Comparison of ENCODE assay signal across 8 cellular contexts in the genomic region with DNA sequence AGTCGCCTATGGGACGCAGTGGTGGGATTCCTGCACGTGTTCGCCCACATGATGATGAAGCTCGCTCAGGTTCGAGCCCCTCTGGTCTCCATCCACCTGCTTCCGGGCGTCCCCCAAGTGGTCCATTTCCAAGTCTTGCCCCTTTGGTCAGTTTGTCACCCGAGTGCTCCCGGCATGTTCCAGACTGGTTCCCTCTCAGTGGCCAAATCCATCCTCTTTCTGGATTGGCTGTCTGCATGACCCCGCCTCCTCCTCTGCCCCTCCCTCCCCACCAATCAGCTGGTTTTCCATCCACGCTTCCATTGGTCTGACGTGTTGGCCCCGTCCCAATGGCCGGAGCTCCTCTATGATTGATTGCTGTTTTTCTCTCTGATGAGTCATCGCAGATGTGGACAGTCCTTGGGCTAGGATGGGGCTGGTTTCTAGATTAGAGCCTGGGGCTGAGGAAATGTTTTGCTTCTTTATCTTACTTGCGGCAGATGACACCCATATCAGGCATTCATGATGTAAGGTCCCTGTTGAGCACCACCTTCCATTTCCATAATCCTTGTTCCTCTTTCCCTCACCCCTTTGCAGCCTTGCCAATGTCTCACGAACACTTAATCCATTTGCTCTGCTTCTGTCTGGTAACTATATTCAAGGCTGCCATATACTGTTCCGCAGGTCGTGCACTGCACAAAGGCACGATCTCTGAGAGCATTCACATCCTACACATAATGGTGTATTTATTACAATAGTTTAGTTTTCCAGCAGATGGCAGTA.
DNase-seq lines count a peak whose midpoint lies in the region; ATAC-seq and TF ChIP-seq lines count a peak whose summit lies in the region.

No MANE protein-coding gene starts in this region.

- H3K4me3 ChIP-seq in GM12865 (ENCODE audit: low read depth, low read length): peak overlapping the region; percentile 17
- H3K4me3 ChIP-seq in MM.1S (ENCODE audit: low read length): peak overlapping the region; percentile 55

- no peaks in the 10 kb centered on the region for H3K27me3 Mint-ChIP-seq in T-helper 1 cell treated with Interleukin-12 subunit alpha and Interleukin-12 subunit beta and Interleukin-4 antibody, amounts not matched to agents 30 μg/mL and 1 μg/mL, for 36 hours (ENCODE audit: low read depth)
- no peaks in the 10 kb centered on the region for H3K27me3 Mint-ChIP-seq in effector memory CD8-positive, alpha-beta T cell
- no peaks in the 10 kb centered on the region for H3K27me3 Mint-ChIP-seq in type B pancreatic cell

- H3K36me3 Mint-ChIP-seq in T-helper 1 cell treated with Interleukin-12 subunit alpha and Interleukin-12 subunit beta and Interleukin-4 antibody, amounts not matched to agents 30 μg/mL and 1 μg/mL, for 36 hours (ENCODE audit: low read depth): no peaks in the 10 kb centered on the region
- peaks cover 2% of the 10 kb centered on the region for H3K36me3 Mint-ChIP-seq in effector memory CD8-positive, alpha-beta T cell (ENCODE audit: insufficient read depth)
- no peaks in the 10 kb centered on the region for H3K36me3 Mint-ChIP-seq in type B pancreatic cell

- peak overlapping the region; percentile 43 for H3K9ac ChIP-seq in MM.1S (ENCODE audit: low read length)

- peak overlapping the region; percentile 66 for H3K4me3 Mint-ChIP-seq in T-helper 1 cell treated with Interleukin-12 subunit alpha and Interleukin-12 subunit beta and Interleukin-4 antibody, amounts not matched to agents 30 μg/mL and 1 μg/mL, for 36 hours
- peak overlapping the region in 1 of 2 donors; percentile 16 for H3K4me3 Mint-ChIP-seq in effector memory CD8-positive, alpha-beta T cell
- H3K4me3 Mint-ChIP-seq in type B pancreatic cell: no peak overlapping the region

- no peaks in the 10 kb centered on the region for H3K79me2 ChIP-seq in MM.1S (ENCODE audit: low read length)

- no peaks in the 10 kb centered on the region for H3K27me3 ChIP-seq in MM.1S (replicated peaks; ENCODE audit: insufficient read depth, low read length)

- 0 out of 2 replicates have a peak, but pooled peaks cover 9% of the 10 kb centered on the region for H3F3A ChIP-seq in MM.1S (ENCODE audit: insufficient read depth, low read length)

- peak overlapping the region; percentile 40 for H2AFZ ChIP-seq in MM.1S (ENCODE audit: low read length)

- DNase-seq in AG08396 (ENCODE audit: low spot score) (peak; percentile 92), GM12865 (ENCODE audit: low read depth) (peak; percentile 83), MM.1S (peak; percentile 83), medulla oblongata (ENCODE audit: extremely low spot score) (peak; percentile 90), type B pancreatic cell (ENCODE audit: extremely low spot score, unreplicated experiment) (no peak), NCI-H128 (lab: John Stamatoyannopoulos, UW; ENCODE audit: unreplicated experiment) (no peak)
- peak in 1 of 3 experiments; percentile 27 for DNase-seq in effector memory CD8-positive, alpha-beta T cell

- no peaks in the 10 kb centered on the region for H4K20me1 ChIP-seq in MM.1S (ENCODE audit: insufficient read depth, low read length)

- ATAC-seq in effector memory CD8-positive, alpha-beta T cell (replicated peaks): peak; percentile 92

- H3K9me2 ChIP-seq in MM.1S (replicated peaks; ENCODE audit: insufficient read depth, low read length): no peaks in the 10 kb centered on the region

- H3K27ac ChIP-seq in MM.1S (ENCODE audit: low read length): peak overlapping the region; percentile 63

- peak overlapping the region; percentile 72 for H3K4me2 ChIP-seq in MM.1S (ENCODE audit: low read depth, low read length)

- TF ChIP-seq CTCF in GM12865 (IDR thresholded peaks at IDR 0.05; ENCODE audit: insufficient read depth, low read depth, low read length, missing control alignments): peak; percentile 44
- TF ChIP-seq CTCF in MM.1S (IDR thresholded peaks at IDR 0.05; ENCODE audit: low read length): peak; percentile 76; the same call in 1 of the 2 replicates
- no peak for TF ChIP-seq CTCF in type B pancreatic cell (conservative IDR thresholded peaks at IDR 0.05)

- H3K4me1 ChIP-seq in MM.1S (ENCODE audit: low read length): peaks cover 16% of the 10 kb centered on the region

- no peaks in the 10 kb centered on the region for H3K36me3 ChIP-seq in MM.1S (replicated peaks; ENCODE audit: insufficient read depth, low read length)

- no peaks in the 10 kb centered on the region for H3K9me3 Mint-ChIP-seq in T-helper 1 cell treated with Interleukin-12 subunit alpha and Interleukin-12 subunit beta and Interleukin-4 antibody, amounts not matched to agents 30 μg/mL and 1 μg/mL, for 36 hours
- H3K9me3 Mint-ChIP-seq in effector memory CD8-positive, alpha-beta T cell: no peaks in the 10 kb centered on the region
- peaks cover 5% of the 10 kb centered on the region for H3K9me3 Mint-ChIP-seq in type B pancreatic cell

- peaks cover 30% of the 10 kb centered on the region for H3K4me1 Mint-ChIP-seq in T-helper 1 cell treated with Interleukin-12 subunit alpha and Interleukin-12 subunit beta and Interleukin-4 antibody, amounts not matched to agents 30 μg/mL and 1 μg/mL, for 36 hours (ENCODE audit: low read depth)
- peaks cover 12 to 16% of the 10 kb centered on the region in 2 donors for H3K4me1 Mint-ChIP-seq in effector memory CD8-positive, alpha-beta T cell (ENCODE audit: low read depth in 2 of 2)
- H3K4me1 Mint-ChIP-seq in type B pancreatic cell (ENCODE audit: unreplicated experiment): peaks cover 6% of the 10 kb centered on the region

- no peaks in the 10 kb centered on the region for H3K9me3 ChIP-seq in MM.1S (replicated peaks; ENCODE audit: insufficient read depth, low read length)

- peak overlapping the region; percentile 70 for H3K27ac Mint-ChIP-seq in T-helper 1 cell treated with Interleukin-12 subunit alpha and Interleukin-12 subunit beta and Interleukin-4 antibody, amounts not matched to agents 30 μg/mL and 1 μg/mL, for 36 hours
- H3K27ac Mint-ChIP-seq in effector memory CD8-positive, alpha-beta T cell: peak overlapping the region in 1 of 2 donors; percentile 57
- H3K27ac Mint-ChIP-seq in type B pancreatic cell: peak overlapping the region; percentile 0

Comparison
In these comparisons a context has a peak if more than half of its experiments do, and no peak if none do; other contexts are left out.
1. DNase-seq: peak in AG08396 (single experiment), GM12865 (single experiment), MM.1S (single experiment) and medulla oblongata (single experiment); none in type B pancreatic cell (single experiment) and NCI-H128 (single experiment).